Comparison of ENCODE assay signal across 19 cellular contexts in the genomic region with DNA sequence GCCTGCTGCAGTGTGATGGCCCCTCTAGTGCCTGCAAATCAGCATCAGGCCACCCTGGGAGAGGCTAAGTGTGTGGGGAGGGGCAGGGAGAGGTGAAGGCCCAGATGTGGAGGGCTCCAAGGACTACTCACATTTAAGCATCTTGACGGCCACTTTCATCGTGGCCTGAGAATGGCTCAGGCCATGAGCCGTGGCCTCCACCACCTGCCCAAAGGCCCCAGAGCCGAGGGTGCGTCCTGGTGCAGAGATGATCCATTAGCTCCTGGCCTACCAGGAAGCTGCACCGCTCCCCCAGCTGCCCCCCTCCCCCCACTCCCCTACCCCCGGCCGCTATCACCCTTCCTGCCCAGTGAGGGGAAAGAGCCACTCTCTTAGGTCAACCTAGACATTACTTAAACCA. TPM values are rescaled to one million over a fixed set of nuclear protein-coding genes. Genes with fewer than 3 reads are reported as not detected.
DNase-seq lines count a peak whose midpoint lies in the region; ATAC-seq and TF ChIP-seq lines count a peak whose summit lies in the region.
"Had no signal": no experiment of that assay in that cellular context is flagged by ENCODE, and none has a peak within 500 bp of the region (broad histone marks: within the 10 kb centered on the region; RNA-seq: fewer than 3 reads in every experiment).

No MANE protein-coding gene starts in this region.

- peak overlapping the region; percentile 81 for H3K27ac Mint-ChIP-seq in nephron progenitor cell
- H3K27ac Mint-ChIP-seq: CD4-positive, alpha-beta memory T cell; GM23338 had no signal

- peaks cover 59% of the 10 kb centered on the region for H3K36me3 ChIP-seq in left ventricle myocardium inferior
- peaks cover 0 to 88% of the 10 kb centered on the region in 2 donors for H3K36me3 ChIP-seq in vagina
- no peaks in the 10 kb centered on the region for H3K36me3 ChIP-seq in colonic mucosa

- no peak overlapping the region for H3K4me3 ChIP-seq in left ventricle myocardium inferior
- H3K4me3 ChIP-seq in vagina = no peak overlapping the region
- H3K4me3 ChIP-seq in colonic mucosa = no peak overlapping the region
- H3K4me3 ChIP-seq: GM12878, GM23338 had no signal

- DNase-seq in Right ventricle myocardium superior (peak; percentile 28), left ventricle myocardium inferior (no peak), nephron progenitor cell (no peak), posterior vena cava (ENCODE audit: low spot score) (peak; percentile 65), vagina (ENCODE audit: extremely low spot score in 2 of 2) (no peak), SKM-1 (lab: John Stamatoyannopoulos, UW; ENCODE audit: unreplicated experiment) (no peak), colonic mucosa (no peak)
- DNase-seq: AML-193; C1 segment of cervical spinal cord; CD4-positive, alpha-beta memory T cell; DMS79; H7 had no signal

- H3K27me3 Mint-ChIP-seq in nephron progenitor cell (ENCODE audit: low read depth, poor library complexity) = peaks cover 8% of the 10 kb centered on the region

- no peak for TF ChIP-seq POLR2A in vagina (IDR thresholded peaks at IDR 0.05)

- no peak overlapping the region for H3K9ac ChIP-seq in colonic mucosa (ENCODE audit: low read depth in 2 of 2, low read length in 2 of 2)

- H3K4me3 Mint-ChIP-seq in nephron progenitor cell = no peak overlapping the region
- H3K4me3 Mint-ChIP-seq: CD4-positive, alpha-beta memory T cell; GM23338 had no signal

- peaks cover 52% of the 10 kb centered on the region for H3K36me3 Mint-ChIP-seq in nephron progenitor cell (ENCODE audit: low read depth)
- H3K36me3 Mint-ChIP-seq: CD4-positive, alpha-beta memory T cell had no signal

- TF ChIP-seq CTCF in left ventricle myocardium inferior (IDR thresholded peaks at IDR 0.05; ENCODE audit: borderline replicate concordance) (no peak), nephron progenitor cell (IDR thresholded peaks at IDR 0.05) (no peak), vagina (IDR thresholded peaks at IDR 0.05) (no peak), colonic mucosa (IDR thresholded peaks at IDR 0.05) (no peak)

- H3K4me1 ChIP-seq in left ventricle myocardium inferior = peaks cover 8% of the 10 kb centered on the region
- peaks cover 2% of the 10 kb centered on the region for H3K4me1 ChIP-seq in vagina
- no peaks in the 10 kb centered on the region for H3K4me1 ChIP-seq in colonic mucosa

- H3K9me3 Mint-ChIP-seq in nephron progenitor cell = no peaks in the 10 kb centered on the region
- H3K9me3 Mint-ChIP-seq: CD4-positive, alpha-beta memory T cell; GM23338 had no signal

- intact Hi-C loops in Right ventricle myocardium superior (cut with DNase I) (no loop called here), left ventricle myocardium inferior (cut with micrococcal nuclease) (no loop called here), posterior vena cava (cut with DNase I) (no loop called here), vagina (cut with DNase I) (no loop called here), colonic mucosa (cut with DNase I) (loop anchor here (10.0 kb wide), 1 partner anchor 290 kb away; no protein-coding TSS in a partner anchor)

- no peak overlapping the region for H3K27ac ChIP-seq in left ventricle myocardium inferior (replicated peaks)
- peak overlapping the region; percentile 17 for H3K27ac ChIP-seq in vagina
- H3K27ac ChIP-seq in colonic mucosa = no peak overlapping the region
- H3K27ac ChIP-seq: 22Rv1 had no signal

- H3K27me3 ChIP-seq in left ventricle myocardium inferior (ENCODE audit: low read depth) (no peaks in the 10 kb centered on the region), vagina (no peaks in the 10 kb centered on the region), colonic mucosa (no peaks in the 10 kb centered on the region)

- ATAC-seq in Right ventricle myocardium superior (ENCODE audit: poor library complexity) = no peak
- no peak for ATAC-seq in HG02759 (IDR thresholded peaks at IDR 0.05; ENCODE audit: unreplicated experiment)
- ATAC-seq: GM12878, GM23338, HepG2 had no signal

- H3K4me1 Mint-ChIP-seq in nephron progenitor cell = peaks cover 26% of the 10 kb centered on the region
- H3K4me1 Mint-ChIP-seq: CD4-positive, alpha-beta memory T cell had no signal

- no peaks in the 10 kb centered on the region for H3K9me3 ChIP-seq in left ventricle myocardium inferior (replicated peaks)
- no peaks in the 10 kb centered on the region for H3K9me3 ChIP-seq in vagina
- no peaks in the 10 kb centered on the region for H3K9me3 ChIP-seq in colonic mucosa

RNA-seq across cellular contexts. Expression of a gene that starts 31.0 kb away (rescaled TPM):
- 47.0 TPM for total RNA-seq in Right ventricle myocardium superior
- total RNA-seq in left ventricle myocardium inferior = 39.7 TPM
- 100 to 1,000 TPM; 251 to 394 TPM for total RNA-seq in posterior vena cava
- total RNA-seq in vagina = 173 TPM
- 10 to 100 TPM in 1 of 2 donors, 1 to 10 TPM in 1; 8.6 to 18.1 TPM for total RNA-seq in colonic mucosa
- total RNA-seq: CD4-positive, alpha-beta memory T cell had no signal

RNA-seq across cellular contexts. Expression of a gene that starts 38.2 kb away (rescaled TPM):
- total RNA-seq in Right ventricle myocardium superior = 19.5 TPM
- total RNA-seq in left ventricle myocardium inferior = 15.5 TPM
- total RNA-seq in posterior vena cava = 10 to 100 TPM; 30.8 to 55.1 TPM
- 21.4 TPM for total RNA-seq in vagina
- total RNA-seq in colonic mucosa = 10 to 100 TPM in 1 of 2 donors, 1 to 10 TPM in 1; 7.2 to 26.1 TPM
- total RNA-seq: A673, GM23338, H7, HepG2 had no signal

RNA-seq across cellular contexts. Expression of a gene that starts 42.0 kb away (rescaled TPM):
- not detected for total RNA-seq in Right ventricle myocardium superior
- total RNA-seq in left ventricle myocardium inferior = not detected
- total RNA-seq in posterior vena cava = under 1 TPM in 1 of 2 donors, not detected in 1; 0.28 TPM
- not detected for total RNA-seq in vagina
- total RNA-seq in colonic mucosa = 100 to 1,000 TPM; 299 to 498 TPM
- total RNA-seq: A673; CD4-positive, alpha-beta memory T cell; G401; GM12878; GM23338; HepG2 had no signal

Comparison
In these comparisons a context has a peak if more than half of its experiments do, and no peak if none do; other contexts are left out.
1. DNase-seq: peak in Right ventricle myocardium superior (single experiment) and posterior vena cava (single experiment); none in left ventricle myocardium inferior (single experiment), nephron progenitor cell (single experiment), vagina (0 of 2), SKM-1 (single experiment) and colonic mucosa (single experiment).
2. RNA of a gene that starts 42.0 kb away (total RNA-seq): 299 to 498 TPM in colonic mucosa; not detected in vagina (single experiment), 0.28 TPM in posterior vena cava, not detected in Right ventricle myocardium superior (single experiment) and not detected in left ventricle myocardium inferior (single experiment); every median in the first group is over 100 times any median in the second.